Comparison of ENCODE assay signal across 1 cellular context in genomic region chr17:64661731-64661980, GRCh38.
TF ChIP-seq lines count a peak whose summit lies in the region.

No MANE protein-coding gene starts in this region.

TF ChIP-seq in HEK293, 187 proteins besides CTCF, POLR2A, EP300 and RAD21 (continued from another document):
- TF ChIP-seq ZBTB49 (tag by site-specific recombination; IDR thresholded peaks at IDR 0.05; ENCODE audit: low read depth) = no peak
- no peak for TF ChIP-seq ZNF513 (tag by site-specific recombination; IDR thresholded peaks at IDR 0.05)
